ENCODE assay signal across 21 cellular contexts in the genomic region with DNA sequence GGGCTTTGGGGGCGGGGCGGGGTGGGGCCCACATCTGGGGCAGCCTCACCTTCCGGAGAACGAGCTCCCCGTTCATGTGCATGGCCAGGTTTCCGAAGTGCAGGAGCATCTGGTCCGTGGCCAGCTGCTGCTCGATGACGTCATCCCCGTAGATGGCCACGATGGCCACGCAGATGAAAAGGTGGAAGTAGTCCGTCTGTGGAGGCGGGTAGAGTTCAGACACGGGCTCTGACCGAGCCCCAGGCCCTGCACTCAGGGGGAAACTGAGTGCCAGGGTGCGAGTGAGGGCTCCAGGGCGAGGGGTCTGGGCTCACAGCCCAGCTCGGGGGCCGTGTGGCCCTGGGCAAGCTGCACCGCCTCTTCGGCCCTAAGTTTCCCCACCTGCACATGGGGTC.
DNase-seq lines count a peak whose midpoint lies in the region; ATAC-seq, FAIRE-seq and TF ChIP-seq lines count a peak whose summit lies in the region.
"Had no signal": no experiment of that assay in that cellular context is flagged by ENCODE, and none has a peak within 500 bp of the region (broad histone marks: within the 10 kb centered on the region; RNA-seq: fewer than 3 reads in every experiment).

No MANE protein-coding gene starts in this region.

- H3K27ac ChIP-seq in K562 (ENCODE audit: extremely low read depth, low read depth, low read length), result no peak overlapping the region
- H3K27ac ChIP-seq in kidney (ENCODE audit: low read depth in 2 of 2, low read length in 2 of 2), result no peak overlapping the region
- H3K27ac ChIP-seq: body of pancreas, tibial nerve had no signal

- peaks cover 4% of the 10 kb centered on the region for H3K36me3 ChIP-seq in BE2C
- H3K36me3 ChIP-seq in K562 (ENCODE audit: control insufficient read depth, insufficient read depth, low read length), result no peaks in the 10 kb centered on the region
- peaks cover 9 to 22% of the 10 kb centered on the region in 2 donors for H3K36me3 ChIP-seq in kidney (ENCODE audit: control insufficient read depth in 1 of 2, insufficient read depth in 2 of 2, low read length in 2 of 2)

- CTCF ChIA-PET in K562 (lab: Yijun Ruan, JAX; ENCODE audit: low intra/inter-chr PET ratio), result no interaction called here

- H3K4me2 ChIP-seq in K562 (ENCODE audit: insufficient read depth, low read length), result no peak overlapping the region

- TF ChIP-seq RAD21 in K562 (CRISPR knock-in tag; conservative IDR thresholded peaks at IDR 0.05 in 1 of 2, IDR thresholded peaks at IDR 0.05 in 1 of 2), result no peak

- in situ Hi-C loops in K562 (cut with MboI), result no loop called here

- no peak overlapping the region for H2AFZ ChIP-seq in K562 (ENCODE audit: low read depth, low read length)

- no peaks in the 10 kb centered on the region for H3K79me2 ChIP-seq in K562 (ENCODE audit: control insufficient read depth, insufficient read depth, low read length)

- TF ChIP-seq EP300 in K562 (IDR thresholded peaks at IDR 0.05; ENCODE audit: low read length), result no peak

- H3K9ac ChIP-seq in K562 (ENCODE audit: insufficient read depth in 1 of 2, low read depth in 2 of 2, low read length in 2 of 2) (no peak overlapping the region), kidney (ENCODE audit: low read length in 2 of 2) (no peak overlapping the region)

- no peak for TF ChIP-seq CTCF in BE2C (IDR thresholded peaks at IDR 0.05; ENCODE audit: low read depth, low read length)
- TF ChIP-seq CTCF in K562 (IDR thresholded peaks at IDR 0.05 in 2 of 3, conservative IDR thresholded peaks at IDR 0.05 in 1 of 3; ENCODE audit: insufficient read depth in 2 of 3, low read depth in 1 of 3, low read length in 3 of 3), result no peak
- TF ChIP-seq CTCF in kidney (IDR thresholded peaks at IDR 0.05; ENCODE audit: borderline replicate concordance, extremely low read depth, insufficient read depth), result no peak

- POLR2A ChIA-PET in K562 (lab: Yijun Ruan, JAX), result no interaction called here

- no peak for TF ChIP-seq POLR2A in K562 (conservative IDR thresholded peaks at IDR 0.05)

- no TSS peak for BruUV-seq in K562 (replicated peaks; lab: Mats Ljungman, UMichigan)

- peaks cover 10% of the 10 kb centered on the region for H3K4me1 ChIP-seq in BE2C
- peaks cover 0 to 49% of the 10 kb centered on the region in 2 experiments; a peak in 2 of 5 replicates for H3K4me1 ChIP-seq in K562 (replicated peaks in 1 of 2; ENCODE audit: control insufficient read depth in 2 of 2, insufficient read depth in 2 of 2, low read length in 2 of 2)
- peaks cover 0 to 11% of the 10 kb centered on the region in 2 donors for H3K4me1 ChIP-seq in kidney (ENCODE audit: control insufficient read depth in 1 of 2, insufficient read depth in 1 of 2, low read depth in 1 of 2, low read length in 2 of 2)
- H3K4me1 ChIP-seq: Caco-2 had no signal

- no peak overlapping the region for H3K4me3 ChIP-seq in BE2C (ENCODE audit: low read depth, low read length)
- H3K4me3 ChIP-seq in K562, result no peak overlapping the region
- H3K4me3 ChIP-seq in kidney (ENCODE audit: low read length in 2 of 2), result no peak overlapping the region
- H3K4me3 ChIP-seq: body of pancreas, mucosa of descending colon, tibial nerve had no signal

- no peak for FAIRE-seq in K562 (lab: Jason Lieb, UNC)
- no peak for FAIRE-seq in kidney (lab: Jason Lieb, UNC)
- FAIRE-seq: islet of Langerhans had no signal

- H4K20me1 ChIP-seq in K562 (replicated peaks; ENCODE audit: control insufficient read depth, insufficient read depth, low read length), result peaks cover 54% of the 10 kb centered on the region

- H3K9me3 ChIP-seq in BE2C (no peaks in the 10 kb centered on the region), K562 (replicated peaks; ENCODE audit: control insufficient read depth, insufficient read depth, low read depth, low read length) (no peaks in the 10 kb centered on the region), kidney (ENCODE audit: control insufficient read depth in 1 of 2, low read length in 2 of 2) (no peaks in the 10 kb centered on the region)
- H3K9me3 ChIP-seq: body of pancreas, Caco-2, mucosa of descending colon, tibial nerve had no signal

- DNase-seq in BE2C, result peak; percentile 3
- peak in 2 of 4 experiments; percentile 32 to 39 for DNase-seq in K562 (ENCODE audit: extremely low read depth in 1 of 4, low spot score in 3 of 4)
- DNase-seq in kidney, result peak; percentile 74
- DNase-seq in sciatic nerve (ENCODE audit: low spot score), result peak; percentile 60
- no peak for DNase-seq in DMS79 (lab: John Stamatoyannopoulos, UW)
- DNase-seq in NCI-H128 (lab: John Stamatoyannopoulos, UW; ENCODE audit: unreplicated experiment), result no peak
- DNase-seq in EL, result no peak
- DNase-seq: activated CD4-positive, alpha-beta T cell treated with anti-CD3 and anti-CD28 coated beads, Interleukin-2, amount 10 ng/mL, durations not matched to agents 7 days and 5 days; activated CD8-positive, alpha-beta memory T cell treated with anti-CD3 and anti-CD28 coated beads, Interleukin-2, amount 10 ng/mL, durations not matched to agents 7 days and 5 days; activated naive CD4-positive, alpha-beta T cell; C1 segment of cervical spinal cord; cerebellar nuclear complex; NCI-H1694; NCI-H446 treated with DMSO at 0.1 percent for 48 hours; stimulated activated CD8-positive, alpha-beta memory T cell treated with anti-CD3 and anti-CD28 coated beads, Interleukin-4, amount 100 ng/mL, for 48 hours had no signal

- no peak for ATAC-seq in K562
- ATAC-seq in sciatic nerve, result no peak
- no peak for ATAC-seq in GM18907 (IDR thresholded peaks at IDR 0.05; ENCODE audit: unreplicated experiment)
- ATAC-seq: body of pancreas had no signal

- intact Hi-C loops in K562 (cut with micrococcal nuclease) (no loop called here), kidney (cut with DNase I) (no loop called here), sciatic nerve (cut with DNase I) (no loop called here)

- WGBS in K562 (ENCODE audit: insufficient coverage, low coverage, missing lambda C conversion rate), result 1% methylated on average over 16 of the region's 22 CpGs

- H3K9me1 ChIP-seq in K562 (ENCODE audit: control insufficient read depth, insufficient read depth, low read length), result peaks cover 2% of the 10 kb centered on the region

- H3K27me3 ChIP-seq in BE2C (no peaks in the 10 kb centered on the region), K562 (ENCODE audit: control insufficient read depth in 2 of 2, insufficient read depth in 2 of 2, low read length in 2 of 2) (peaks cover 86 to 98% of the 10 kb centered on the region in 2 experiments)
- H3K27me3 ChIP-seq: body of pancreas, tibial nerve had no signal

TF ChIP-seq in K562, 482 proteins besides CTCF, POLR2A, EP300 and RAD21:
- no peak for TF ChIP-seq ARHGAP35 (IDR thresholded peaks at IDR 0.05; ENCODE audit: partially characterized antibody)
- TF ChIP-seq ATF7 (IDR thresholded peaks at IDR 0.05), result peak; percentile 94
- TF ChIP-seq SNIP1 (IDR thresholded peaks at IDR 0.05; ENCODE audit: low read depth), result no peak
- peak; percentile 91 for TF ChIP-seq JUND (IDR thresholded peaks at IDR 0.05; ENCODE audit: borderline replicate concordance, low read depth, low read length)
- TF ChIP-seq JUND (tag; IDR thresholded peaks at IDR 0.05; ENCODE audit: borderline replicate concordance, low read depth, low read length), result peak; percentile 78; the same call in 2 of the 3 replicates
- TF ChIP-seq JUN (IDR thresholded peaks at IDR 0.05; ENCODE audit: borderline replicate concordance, low read depth, low read length), result peak; percentile 70; the same call in 1 of the 2 replicates
- no peak for TF ChIP-seq JUN (CRISPR knock-in tag; IDR thresholded peaks at IDR 0.05; ENCODE audit: borderline replicate concordance)
- TF ChIP-seq, protein P1, sequence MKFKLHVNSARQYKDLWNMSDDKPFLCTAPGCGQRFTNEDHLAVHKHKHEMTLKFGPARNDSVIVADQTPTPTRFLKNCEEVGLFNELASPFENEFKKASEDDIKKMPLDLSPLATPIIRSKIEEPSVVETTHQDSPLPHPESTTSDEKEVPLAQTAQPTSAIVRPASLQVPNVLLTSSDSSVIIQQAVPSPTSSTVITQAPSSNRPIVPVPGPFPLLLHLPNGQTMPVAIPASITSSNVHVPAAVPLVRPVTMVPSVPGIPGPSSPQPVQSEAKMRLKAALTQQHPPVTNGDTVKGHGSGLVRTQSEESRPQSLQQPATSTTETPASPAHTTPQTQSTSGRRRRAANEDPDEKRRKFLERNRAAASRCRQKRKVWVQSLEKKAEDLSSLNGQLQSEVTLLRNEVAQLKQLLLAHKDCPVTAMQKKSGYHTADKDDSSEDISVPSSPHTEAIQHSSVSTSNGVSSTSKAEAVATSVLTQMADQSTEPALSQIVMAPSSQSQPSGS (CRISPR knock-in tag; IDR thresholded peaks at IDR 0.05), result peak; percentile 83; the same call in 1 of the 2 replicates
- TF ChIP-seq, protein P2, sequence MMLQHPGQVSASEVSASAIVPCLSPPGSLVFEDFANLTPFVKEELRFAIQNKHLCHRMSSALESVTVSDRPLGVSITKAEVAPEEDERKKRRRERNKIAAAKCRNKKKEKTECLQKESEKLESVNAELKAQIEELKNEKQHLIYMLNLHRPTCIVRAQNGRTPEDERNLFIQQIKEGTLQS (IDR thresholded peaks at IDR 0.05), result peak; percentile 96
- TF ChIP-seq, protein P2 (CRISPR knock-in tag; conservative IDR thresholded peaks at IDR 0.05), result no peak
- no peak for TF ChIP-seq XRCC4 (IDR thresholded peaks at IDR 0.05; ENCODE audit: extremely low read depth, insufficient read depth, insufficient read length)
- peak; percentile 75 for TF ChIP-seq JUNB (CRISPR knock-in tag; conservative IDR thresholded peaks at IDR 0.05)
- TF ChIP-seq CREM (IDR thresholded peaks at IDR 0.05; ENCODE audit: low read depth), result peak; percentile 55
- TF ChIP-seq, protein P3, sequence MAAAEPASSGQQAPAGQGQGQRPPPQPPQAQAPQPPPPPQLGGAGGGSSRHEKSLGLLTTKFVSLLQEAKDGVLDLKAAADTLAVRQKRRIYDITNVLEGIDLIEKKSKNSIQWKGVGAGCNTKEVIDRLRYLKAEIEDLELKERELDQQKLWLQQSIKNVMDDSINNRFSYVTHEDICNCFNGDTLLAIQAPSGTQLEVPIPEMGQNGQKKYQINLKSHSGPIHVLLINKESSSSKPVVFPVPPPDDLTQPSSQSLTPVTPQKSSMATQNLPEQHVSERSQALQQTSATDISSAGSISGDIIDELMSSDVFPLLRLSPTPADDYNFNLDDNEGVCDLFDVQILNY (CRISPR knock-in tag; IDR thresholded peaks at IDR 0.05), result no peak
- 0 out of 2 replicates have a peak, but pooled peaks have one; percentile 29 for TF ChIP-seq ATF1 (CRISPR knock-in tag; IDR thresholded peaks at IDR 0.05)
- TF ChIP-seq ATF1 (tag; IDR thresholded peaks at IDR 0.05), result peak; percentile 54

Comparison
In these comparisons a context has a peak if more than half of its experiments do, and no peak if none do; other contexts are left out.
1. DNase-seq: peak in BE2C (single experiment), kidney (single experiment) and sciatic nerve (single experiment); none in DMS79 (single experiment), NCI-H128 (single experiment) and EL (single experiment).